ENCODE assay signal across 21 cellular contexts in genomic region chr5:101292199-101292598, GRCh38.
"Had no signal": no experiment of that assay in that cellular context is flagged by ENCODE, and none has a peak within 500 bp of the region (broad histone marks: within the 10 kb centered on the region; RNA-seq: fewer than 3 reads in every experiment).

No MANE protein-coding gene starts in this region.

- ATAC-seq: activated CD4-positive, alpha-beta T cell treated with anti-CD3 and anti-CD28 coated beads for 36 hours; activated naive CD4-positive, alpha-beta T cell treated with anti-CD3 and anti-CD28 coated beads, Interleukin-2, amount 50 U/mL, for 72 hours; activated T-helper 17 cell treated with anti-CD3 and anti-CD28 coated beads, Interleukin-2, amount 50 U/mL, for 72 hours; heart left ventricle; left ventricle myocardium superior; natural killer cell treated with Interleukin-12 subunit alpha and Interleukin-12 subunit beta and Interleukin-15 and Interleukin-18, amount 100 ng/mL, for 72 hours had no signal

- DNase-seq: activated B cell treated with CpG ODN at 0.5 μM for 24 hours; activated CD4-positive, alpha-beta T cell treated with anti-CD3 and anti-CD28 coated beads for 36 hours; activated CD4-positive, alpha-beta T cell treated with anti-CD3 and anti-CD28 coated beads, Interleukin-2, amount 50 U/mL, for 4 hours; activated CD8-positive, alpha-beta memory T cell treated with anti-CD3 and anti-CD28 coated beads for 24 hours; activated CD8-positive, alpha-beta memory T cell treated with anti-CD3 and anti-CD28 coated beads, Interleukin-2, amount 50 U/mL, for 4 hours; activated T-cell treated with anti-CD3 and anti-CD28 coated beads, Interleukin-2, amount 50 U/mL, for 24 hours; aorta; effector CD4-positive, alpha-beta T cell; heart left ventricle; left ventricle myocardium superior; mammary epithelial cell; retina; sigmoid colon; stimulated activated CD4-positive, alpha-beta T cell treated with anti-CD3 and anti-CD28 coated beads, Interleukin-15, amount 100 ng/mL, for 24 hours; stimulated activated CD4-positive, alpha-beta T cell treated with anti-CD3 and anti-CD28 coated beads, Interleukin-2, amount 100 ng/mL, for 48 hours; stimulated activated naive CD4-positive, alpha-beta T cell; testis; trophoblast cell had no signal
